30 cellular contexts compared by ENCODE assay signal in the genomic region with DNA sequence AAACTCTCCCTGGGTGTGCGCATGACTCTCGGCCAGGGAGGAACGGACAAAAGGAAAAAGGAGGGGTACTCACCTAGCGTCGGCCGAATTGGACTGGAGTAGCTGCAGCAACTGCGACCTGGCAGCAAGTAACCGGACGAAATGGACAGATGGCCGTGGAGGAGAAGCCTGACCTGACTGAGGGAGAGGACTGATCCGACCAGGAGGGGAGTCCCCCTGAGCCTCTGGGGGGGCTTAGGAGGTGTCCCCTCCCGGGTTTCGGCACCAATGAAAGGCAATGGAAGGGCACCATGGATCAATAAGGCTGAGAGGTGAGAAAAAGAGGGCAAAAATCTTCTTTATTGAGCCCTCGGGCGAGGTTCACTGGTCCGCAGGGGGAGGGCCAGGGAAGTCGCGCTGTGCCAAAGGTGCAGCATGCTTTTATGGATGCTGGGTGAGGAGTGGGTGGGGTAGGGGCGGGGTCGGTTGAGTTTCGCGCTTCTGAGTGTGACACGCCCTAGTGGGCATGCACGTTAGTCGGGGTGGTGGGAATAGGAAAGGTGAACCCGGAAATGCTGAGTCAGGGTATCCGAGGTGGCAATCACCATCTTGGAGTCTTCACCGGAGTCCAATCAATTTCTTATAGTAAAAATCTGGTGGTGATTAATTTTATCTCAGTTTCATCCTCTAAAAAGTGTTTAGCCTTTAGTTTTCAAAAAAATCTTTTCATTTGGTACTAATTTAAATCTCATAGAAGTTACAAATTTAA.
"Had no signal": no experiment of that assay in that cellular context is flagged by ENCODE, and none has a peak within 500 bp of the region (broad histone marks: within the 10 kb centered on the region; RNA-seq: fewer than 3 reads in every experiment).

No MANE protein-coding gene starts in this region.

- H3K27me3 ChIP-seq: body of pancreas, breast epithelium, Peyer's patch, SJSA1 had no signal

- H3K27ac ChIP-seq: body of pancreas, breast epithelium, Peyer's patch, RWPE1, SJSA1 had no signal

- FAIRE-seq: astrocyte had no signal

- H3K4me1 ChIP-seq: body of pancreas, breast epithelium, Peyer's patch, SJSA1 had no signal

- H3K4me3 ChIP-seq: body of pancreas, breast epithelium, Peyer's patch, SJSA1 had no signal

- H3K9ac ChIP-seq: SK-N-SH had no signal

- H3K36me3 ChIP-seq: breast epithelium, Peyer's patch, SJSA1 had no signal

- H3K9me3 ChIP-seq: Peyer's patch, SK-N-SH had no signal

- H3K4me2 ChIP-seq: SK-N-SH had no signal

- DNase-seq: activated CD4-positive, alpha-beta T cell treated with anti-CD3 and anti-CD28 coated beads for 36 hours; activated CD4-positive, alpha-beta T cell treated with anti-CD3 and anti-CD28 coated beads, Interleukin-2, amount 10 ng/mL, durations not matched to agents 7 days and 5 days; activated CD4-positive, alpha-beta T cell treated with anti-CD3 and anti-CD28 coated beads, Interleukin-2, amount 50 U/mL, for 48 hours; activated CD8-positive, alpha-beta T cell treated with anti-CD3 and anti-CD28 coated beads, Interleukin-2, amount 10 ng/mL, durations not matched to agents 7 days and 5 days; activated gamma-delta T cell; activated naive CD4-positive, alpha-beta T cell treated with Interleukin-2 at 50 U/mL for 16 hours; activated naive CD8-positive, alpha-beta T cell treated with anti-CD3 and anti-CD28 coated beads, Interleukin-2, amount 10 ng/mL, durations not matched to agents 7 days and 5 days; activated T-cell treated with anti-CD3 and anti-CD28 coated beads, Interleukin-2, amount 50 U/mL, for 24 hours; body of pancreas; Karpas-422; KBM-7; NCI-H1105; NCI-H1417 treated with DMSO at 0.1 percent for 48 hours; NCI-H1694 treated with DMSO at 0.1 percent for 48 hours; NCI-H2081; NCI-H2171 treated with DMSO at 0.1 percent for 48 hours; NCI-H2227 treated with DMSO at 0.1 percent for 48 hours; NCI-H446; NCI-H510A treated with DMSO at 0.1 percent for 48 hours; NCI-H526 treated with DMSO at 0.1 percent for 48 hours; PC-3; Peyer's patch; SK-N-SH had no signal

- ATAC-seq: activated CD4-positive, alpha-beta T cell treated with anti-CD3 and anti-CD28 coated beads for 36 hours; activated CD4-positive, CD25-positive, alpha-beta regulatory T cell treated with anti-CD3 and anti-CD28 coated beads, Interleukin-2, amount 50 U/mL, for 24 hours; activated CD8-positive, alpha-beta T cell treated with anti-CD3 and anti-CD28 coated beads, Interleukin-2, amount 10 ng/mL, durations not matched to agents 7 days and 5 days; body of pancreas; PC-3; Right ventricle myocardium inferior; WTC11 had no signal
